1 cellular context compared by ENCODE assay signal in genomic region chr6:108801331-108801730, GRCh38.
TF ChIP-seq lines count a peak whose summit lies in the region.

No MANE protein-coding gene starts in this region.

TF ChIP-seq in GM23338, 12 proteins besides CTCF, POLR2A, EP300 and RAD21:
- TF ChIP-seq ZNF462 (CRISPR knock-in tag; IDR thresholded peaks at IDR 0.05): no peak
- TF ChIP-seq CREB1 (CRISPR knock-in tag; IDR thresholded peaks at IDR 0.05; ENCODE audit: low read depth): no peak
- TF ChIP-seq STAT1 (IDR thresholded peaks at IDR 0.05; ENCODE audit: unreplicated experiment): no peak
- TF ChIP-seq REST (IDR thresholded peaks at IDR 0.05; ENCODE audit: unreplicated experiment): no peak
- TF ChIP-seq EZH2 (IDR thresholded peaks at IDR 0.05; ENCODE audit: low read depth, unreplicated experiment): no peak
- no peak for TF ChIP-seq POLR2AphosphoS5 (IDR thresholded peaks at IDR 0.05; ENCODE audit: low read depth)
- TF ChIP-seq NANOG (IDR thresholded peaks at IDR 0.05; ENCODE audit: borderline replicate concordance): no peak
- TF ChIP-seq ZNF114 (CRISPR knock-in tag; IDR thresholded peaks at IDR 0.05): no peak
- no peak for TF ChIP-seq ZNF331 (CRISPR knock-in tag; IDR thresholded peaks at IDR 0.05; ENCODE audit: low read depth)
- no peak for TF ChIP-seq ETS1 (IDR thresholded peaks at IDR 0.05)
- no peak for TF ChIP-seq JUNB (IDR thresholded peaks at IDR 0.05; ENCODE audit: unreplicated experiment)
- TF ChIP-seq EZH2phosphoT487 (IDR thresholded peaks at IDR 0.05; ENCODE audit: unreplicated experiment): no peak
